9 cellular contexts compared by ENCODE assay signal in genomic region chr12:48787791-48788521, GRCh38. TPM values are rescaled to one million over a fixed set of nuclear protein-coding genes. Genes with fewer than 3 reads are reported as not detected.
DNase-seq lines count a peak whose midpoint lies in the region; ATAC-seq, FAIRE-seq and TF ChIP-seq lines count a peak whose summit lies in the region.
"Had no signal": no experiment of that assay in that cellular context is flagged by ENCODE, and none has a peak within 500 bp of the region (broad histone marks: within the 10 kb centered on the region; RNA-seq: fewer than 3 reads in every experiment).

No MANE protein-coding gene starts in this region.

- peak overlapping the region; percentile 94 for H3K27ac ChIP-seq in right cardiac atrium (ENCODE audit: low read length)
- peak overlapping the region; percentile 79 to 89 (median 86) for H3K27ac ChIP-seq in gastrocnemius medialis

- DNase-seq in GM19239 (ENCODE audit: insufficient read length, low spot score) (no peak), right cardiac atrium (no peak), gastrocnemius medialis (no peak), NCI-H510A (lab: John Stamatoyannopoulos, UW) (no peak)
- no peak for DNase-seq in activated naive CD8-positive, alpha-beta T cell treated with anti-CD3 and anti-CD28 coated beads for 36 hours
- no peak for DNase-seq in stimulated activated CD4-positive, alpha-beta T cell treated with anti-CD3 and anti-CD28 coated beads, Interleukin-4, amount 100 ng/mL, for 1 hour
- DNase-seq: HCEC 1CT had no signal

- intact Hi-C loops in right cardiac atrium (cut with DNase I) = no loop called here
- intact Hi-C loops in gastrocnemius medialis (cut with DNase I; ENCODE audit: low total_unique reads) = no loop called here

- peak overlapping the region; percentile 99 for H3K4me3 ChIP-seq in right cardiac atrium (ENCODE audit: low read length)
- H3K4me3 ChIP-seq in gastrocnemius medialis = peak overlapping the region; percentile 92 to 100 (median 96)

- H3K27me3 ChIP-seq in right cardiac atrium (ENCODE audit: control insufficient read depth, insufficient read depth) (no peaks in the 10 kb centered on the region), gastrocnemius medialis (no peaks in the 10 kb centered on the region)

- peaks cover 7% of the 10 kb centered on the region for H3K4me1 ChIP-seq in right cardiac atrium (ENCODE audit: control insufficient read depth, insufficient read depth, low read length)
- H3K4me1 ChIP-seq in gastrocnemius medialis = peaks cover 23 to 28% of the 10 kb centered on the region in 2 donors

- peaks cover 62% of the 10 kb centered on the region for H3K27me3 Mint-ChIP-seq in activated naive CD8-positive, alpha-beta T cell treated with anti-CD3 and anti-CD28 coated beads for 36 hours

- no peak for TF ChIP-seq CTCF in gastrocnemius medialis (IDR thresholded peaks at IDR 0.05 in 4 of 5, conservative IDR thresholded peaks at IDR 0.05 in 1 of 5)

- in situ Hi-C loops in gastrocnemius medialis (cut with MboI; ENCODE audit: low sequenced_read_pairs in 4 of 4) = loop anchor here in 1 of 4 donors (25.0 kb wide), 1 partner anchor 251 kb away; the partner anchor contains the start of gene OR8S1

- H3K36me3 Mint-ChIP-seq in activated naive CD8-positive, alpha-beta T cell treated with anti-CD3 and anti-CD28 coated beads for 36 hours = no peaks in the 10 kb centered on the region

- ATAC-seq in right cardiac atrium = peak; percentile 38 to 47
- peak in 1 of 2 donors; percentile 15 for ATAC-seq in gastrocnemius medialis
- ATAC-seq in HG03196 (IDR thresholded peaks at IDR 0.05; ENCODE audit: unreplicated experiment) = no peak
- no peak for ATAC-seq in GM18870 (IDR thresholded peaks at IDR 0.05; ENCODE audit: unreplicated experiment)

- H3K9me3 ChIP-seq in right cardiac atrium (ENCODE audit: control insufficient read depth, low read length) = no peaks in the 10 kb centered on the region
- no peaks in the 10 kb centered on the region for H3K9me3 ChIP-seq in gastrocnemius medialis

- 13% methylated on average over 11 of the region's 11 CpGs for WGBS in right cardiac atrium

- H3K4me3 Mint-ChIP-seq in activated naive CD8-positive, alpha-beta T cell treated with anti-CD3 and anti-CD28 coated beads for 36 hours = peak overlapping the region; percentile 14

- peaks cover 7% of the 10 kb centered on the region for H3K4me1 Mint-ChIP-seq in activated naive CD8-positive, alpha-beta T cell treated with anti-CD3 and anti-CD28 coated beads for 36 hours

- FAIRE-seq in GM19239 (lab: Jason Lieb, UNC) = peak; percentile 42

- peaks cover 0 to 1% of the 10 kb centered on the region in 2 donors for H3K36me3 ChIP-seq in gastrocnemius medialis

- H3K9me3 Mint-ChIP-seq in activated naive CD8-positive, alpha-beta T cell treated with anti-CD3 and anti-CD28 coated beads for 36 hours = no peaks in the 10 kb centered on the region

- no peak overlapping the region for H3K27ac Mint-ChIP-seq in activated naive CD8-positive, alpha-beta T cell treated with anti-CD3 and anti-CD28 coated beads for 36 hours

- TF ChIP-seq POLR2A in gastrocnemius medialis (IDR thresholded peaks at IDR 0.05) = no peak

RNA-seq across cellular contexts. Expression of gene ADCY6, which starts 0.9 kb away (rescaled TPM):
- under 1 TPM in 1 of 2 experiments, not detected in 1; 0.18 TPM for total RNA-seq in activated naive CD8-positive, alpha-beta T cell treated with anti-CD3 and anti-CD28 coated beads for 36 hours
- total RNA-seq in right cardiac atrium (100 to 1,000 TPM in 1 of 4 donors, 10 to 100 TPM in 3; 75.0 to 125 (median 96.6) TPM), gastrocnemius medialis (10 to 100 TPM; 11.4 to 13.6 (median 12.6) TPM)
- polyA plus RNA-seq in right cardiac atrium = 51.4 TPM

RNA-seq across cellular contexts. Expression of gene CACNB3, which starts 30.3 kb away (rescaled TPM):
- total RNA-seq in activated naive CD8-positive, alpha-beta T cell treated with anti-CD3 and anti-CD28 coated beads for 36 hours = 1 to 10 TPM; 4.4 to 4.6 TPM
- total RNA-seq in right cardiac atrium = 1 to 10 TPM; 6.1 to 7.6 (median 7.1) TPM
- polyA plus RNA-seq in right cardiac atrium = 3.5 TPM
- 1 to 10 TPM; 1.2 to 5.7 (median 2.7) TPM for total RNA-seq in gastrocnemius medialis

Comparison
In these comparisons a context has a peak if more than half of its experiments do, and no peak if none do; other contexts are left out.
1. ATAC-seq: peak in right cardiac atrium (2 of 2); none in HG03196 (single experiment) and GM18870 (single experiment).
2. RNA of gene ADCY6, which starts 0.9 kb away (total RNA-seq): 75.0 to 125 TPM in right cardiac atrium and 11.4 to 13.6 TPM in gastrocnemius medialis; 0.18 TPM in activated naive CD8-positive, alpha-beta T cell treated with anti-CD3 and anti-CD28 coated beads for 36 hours; every median in the first group is over 10 times any median in the second.